In genomic region chr7:29461996-29462395, GRCh38 we compare ENCODE assay signal across 8 cellular contexts.
"Had no signal": no experiment of that assay in that cellular context is flagged by ENCODE, and none has a peak within 500 bp of the region (broad histone marks: within the 10 kb centered on the region; RNA-seq: fewer than 3 reads in every experiment).

No MANE protein-coding gene starts in this region.

- FAIRE-seq: G401.6, GM12878, GM12891, GM12892, GM18507, GM19239 had no signal

- DNase-seq: GDM1, GF-D8 had no signal

- H3K4me3 ChIP-seq: GM12878 had no signal

- ATAC-seq: GM12878 had no signal
